ENCODE assay signal across 8 cellular contexts in the genomic region with DNA sequence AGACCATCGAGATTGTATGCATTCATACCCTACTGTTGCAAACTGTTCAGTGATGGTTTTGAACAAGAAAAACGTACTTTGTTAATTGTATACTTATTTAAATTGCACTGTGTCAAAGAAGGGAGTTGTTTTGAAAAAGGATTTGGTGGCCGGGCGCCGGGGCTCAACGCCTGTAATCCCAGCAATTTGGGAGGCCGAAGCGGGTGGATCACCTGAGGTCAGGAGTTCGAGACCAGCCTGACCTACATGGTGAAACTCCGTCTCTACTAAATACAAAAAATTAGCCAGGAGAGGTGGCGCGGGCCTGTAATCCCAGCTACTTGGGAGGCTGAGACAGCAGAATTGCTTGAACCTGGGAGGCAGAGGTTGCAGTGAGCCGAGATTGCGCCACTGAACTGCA. TPM values are rescaled to one million over a fixed set of nuclear protein-coding genes. Genes with fewer than 3 reads are reported as not detected.
DNase-seq lines count a peak whose midpoint lies in the region; ATAC-seq and TF ChIP-seq lines count a peak whose summit lies in the region.
"Not testable (repeated sequence)": the region's sequence is repeated elsewhere in the genome, so short reads cannot be mapped to it uniquely, and the experiment has no call there.

No MANE protein-coding gene starts in this region.

- peak overlapping the region; percentile 98 for H3K4me3 Mint-ChIP-seq in activated T-helper 1 cell treated with anti-CD3 and anti-CD28 coated beads, Interleukin-12 subunit alpha, Interleukin-12 subunit beta, Interleukin-2, Interleukin-4 antibody, amounts not matched to agents 30 ng/mL and 10 ng/mL and 1 ng/mL, durations not matched to agents 14 hours and 24 hours and 36 hours

- peak overlapping the region; percentile 88 for H2AFZ ChIP-seq in GM23248

- H3K36me3 ChIP-seq in GM23248 (ENCODE audit: low read depth); Panc1 (ENCODE audit: control insufficient read depth, insufficient read depth, low read length); heart left ventricle; mucosa of stomach (ENCODE audit: control insufficient read depth, insufficient read depth, low read length); aorta (ENCODE audit: control insufficient read depth in 1 of 2, insufficient read depth in 2 of 2, low read length in 1 of 2): not testable (repeated sequence)

- POLR2A ChIA-PET in Panc1 (lab: Charles Lee), result interaction anchor here (0.8 to 1.2 kb wide), 2 partner anchors 50 to 90 kb away, joined by 3 read pairs; a partner anchor contains a TSS

- not testable (repeated sequence) for DNase-seq in GM23248; Panc1 (ENCODE audit: low read depth, low spot score); activated T-helper 1 cell treated with anti-CD3 and anti-CD28 coated beads, Interleukin-12 subunit alpha, Interleukin-12 subunit beta, Interleukin-2, Interleukin-4 antibody, amounts not matched to agents 30 ng/mL and 10 ng/mL and 1 ng/mL, durations not matched to agents 14 hours and 24 hours and 36 hours (ENCODE audit: low spot score); choroid plexus epithelial cell (ENCODE audit: low read depth); heart left ventricle; skeletal muscle cell (ENCODE audit: low read depth); aorta

- intact Hi-C loops in Panc1 (cut with micrococcal nuclease; ENCODE audit: unreplicated experiment), result loop anchor here (10.0 kb wide), 1 partner anchor 84 kb away; no protein-coding TSS in a partner anchor
- intact Hi-C loops in activated T-helper 1 cell treated with anti-CD3 and anti-CD28 coated beads, Interleukin-12 subunit alpha, Interleukin-12 subunit beta, Interleukin-2, Interleukin-4 antibody, amounts not matched to agents 30 ng/mL and 10 ng/mL and 1 ng/mL, durations not matched to agents 14 hours and 24 hours and 36 hours (cut with micrococcal nuclease), result loop anchor here (1.0 to 5.0 kb wide), 8 partner anchors 26 to 833 kb away; a partner anchor contains a TSS
- intact Hi-C loops in heart left ventricle (cut with DNase I), result loop anchor here in 3 of 10 donors (2.0 to 10.0 kb wide), 5 partner anchors 90 to 214 kb away; a partner anchor contains a TSS
- intact Hi-C loops in aorta (cut with DNase I), result loop anchor here in 1 of 2 donors (1.0 to 10.0 kb wide), 3 partner anchors 64 to 194 kb away; a partner anchor contains a TSS

- H3K27ac ChIP-seq in GM23248 (peak overlapping the region; percentile 91), Panc1 (ENCODE audit: low read length) (peak overlapping the region; percentile 53), heart left ventricle (peak overlapping the region in 11 of 12 donors; percentile 22 to 98 (median 92))
- not testable (repeated sequence) for H3K27ac ChIP-seq in aorta (ENCODE audit: low read depth in 1 of 2, low read length in 2 of 2)

- H3K9ac ChIP-seq in GM23248, result peak overlapping the region; percentile 93
- peak overlapping the region; percentile 84 for H3K9ac ChIP-seq in mucosa of stomach (ENCODE audit: low read length)

- H3K4me1 ChIP-seq in GM23248 (ENCODE audit: insufficient read depth), result peaks cover 12% of the 10 kb centered on the region
- not testable (repeated sequence) for H3K4me1 ChIP-seq in Panc1 (ENCODE audit: control insufficient read depth, insufficient read depth, low read length); mucosa of stomach (ENCODE audit: control insufficient read depth, insufficient read depth, low read length); aorta (ENCODE audit: control insufficient read depth in 1 of 2, insufficient read depth in 2 of 2, low read length in 2 of 2)
- H3K4me1 ChIP-seq in heart left ventricle, result peaks cover 0 to 41% (median 20%) of the 10 kb centered on the region in 12 donors

- in situ Hi-C loops in GM23248 (cut with MboI); Panc1 (cut with HindIII; ENCODE audit: low pct_unique_long_range_greater_than_20kb, low sequenced_read_pairs): not testable (repeated sequence)

- TF ChIP-seq CTCF in Panc1 (IDR thresholded peaks at IDR 0.05); choroid plexus epithelial cell (conservative IDR thresholded peaks at IDR 0.05; ENCODE audit: low read depth, low read length); heart left ventricle (IDR thresholded peaks at IDR 0.05): not testable (repeated sequence)

- H3K27ac Mint-ChIP-seq in activated T-helper 1 cell treated with anti-CD3 and anti-CD28 coated beads, Interleukin-12 subunit alpha, Interleukin-12 subunit beta, Interleukin-2, Interleukin-4 antibody, amounts not matched to agents 30 ng/mL and 10 ng/mL and 1 ng/mL, durations not matched to agents 14 hours and 24 hours and 36 hours, result peak overlapping the region; percentile 95

- ATAC-seq in Panc1; heart left ventricle; aorta (ENCODE audit: low FRiP score): not testable (repeated sequence)

- not testable (repeated sequence) for H3K9me3 Mint-ChIP-seq in activated T-helper 1 cell treated with anti-CD3 and anti-CD28 coated beads, Interleukin-12 subunit alpha, Interleukin-12 subunit beta, Interleukin-2, Interleukin-4 antibody, amounts not matched to agents 30 ng/mL and 10 ng/mL and 1 ng/mL, durations not matched to agents 14 hours and 24 hours and 36 hours

- H3K9me2 ChIP-seq in GM23248 (ENCODE audit: insufficient read depth), result not testable (repeated sequence)

- not testable (repeated sequence) for H3F3A ChIP-seq in GM23248 (ENCODE audit: insufficient read depth)

- not testable (repeated sequence) for BruUV-seq in Panc1 (replicated peaks; lab: Mats Ljungman, UMichigan)

- peak overlapping the region; percentile 98 for H3K4me2 ChIP-seq in GM23248 (ENCODE audit: unreplicated experiment)

- peaks cover 19% of the 10 kb centered on the region for H3K4me1 Mint-ChIP-seq in activated T-helper 1 cell treated with anti-CD3 and anti-CD28 coated beads, Interleukin-12 subunit alpha, Interleukin-12 subunit beta, Interleukin-2, Interleukin-4 antibody, amounts not matched to agents 30 ng/mL and 10 ng/mL and 1 ng/mL, durations not matched to agents 14 hours and 24 hours and 36 hours (ENCODE audit: low read depth)

- H4K20me1 ChIP-seq in GM23248 (ENCODE audit: insufficient read depth), result not testable (repeated sequence)

- H3K4me3 ChIP-seq in GM23248 (peak overlapping the region; percentile 81), Panc1 (ENCODE audit: low read depth in 2 of 2, low read length in 2 of 2) (peak overlapping the region; percentile 84 to 86), choroid plexus epithelial cell (ENCODE audit: low read depth, low read length) (peak overlapping the region; percentile 97), heart left ventricle (peak overlapping the region; percentile 57 to 92 (median 78)), mucosa of stomach (ENCODE audit: low read length) (peak overlapping the region; percentile 61), skeletal muscle cell (ENCODE audit: low read depth, low read length) (peak overlapping the region; percentile 84), aorta (ENCODE audit: low read length in 2 of 2) (peak overlapping the region; percentile 65)

- not testable (repeated sequence) for H3K27me3 Mint-ChIP-seq in activated T-helper 1 cell treated with anti-CD3 and anti-CD28 coated beads, Interleukin-12 subunit alpha, Interleukin-12 subunit beta, Interleukin-2, Interleukin-4 antibody, amounts not matched to agents 30 ng/mL and 10 ng/mL and 1 ng/mL, durations not matched to agents 14 hours and 24 hours and 36 hours (ENCODE audit: insufficient read depth)

- H3K36me3 Mint-ChIP-seq in activated T-helper 1 cell treated with anti-CD3 and anti-CD28 coated beads, Interleukin-12 subunit alpha, Interleukin-12 subunit beta, Interleukin-2, Interleukin-4 antibody, amounts not matched to agents 30 ng/mL and 10 ng/mL and 1 ng/mL, durations not matched to agents 14 hours and 24 hours and 36 hours (ENCODE audit: low read depth), result not testable (repeated sequence)

- TF ChIP-seq POLR2A in heart left ventricle (IDR thresholded peaks at IDR 0.05), result not testable (repeated sequence)

- not testable (repeated sequence) for H3K9me3 ChIP-seq in GM23248 (ENCODE audit: low read depth); Panc1 (ENCODE audit: control insufficient read depth, insufficient read depth, low read depth, low read length); heart left ventricle; mucosa of stomach (ENCODE audit: control insufficient read depth, low read length); aorta (ENCODE audit: control insufficient read depth, low read length)

- CTCF ChIA-PET in Panc1 (lab: Charles Lee), result interaction anchor here (0.6 to 2.1 kb wide), 4 partner anchors 26 to 378 kb away, joined by 3 to 10 read pairs (median 6); a partner anchor contains a TSS

- not testable (repeated sequence) for H3K27me3 ChIP-seq in GM23248 (replicated peaks; ENCODE audit: insufficient read depth); Panc1 (ENCODE audit: control insufficient read depth, insufficient read depth, low read length); heart left ventricle; mucosa of stomach (ENCODE audit: control insufficient read depth, insufficient read depth, low read length); aorta (ENCODE audit: control insufficient read depth in 1 of 2, insufficient read depth in 2 of 2, low read length in 1 of 2)

- H3K79me2 ChIP-seq in GM23248 (ENCODE audit: insufficient read depth), result peaks cover 34% of the 10 kb centered on the region

- WGBS in GM23248 (ENCODE audit: low coverage in 1 of 2, low lambda C conversion rate in 2 of 2, missing lambda C conversion rate in 2 of 2), 2 experiments, result 62 to 72% methylated on average over 14 of the region's 14 CpGs
- WGBS in heart left ventricle, 4 donors, result 62 to 73% (median 63%) methylated on average over 14 of the region's 14 CpGs
- WGBS in aorta, 2 donors, result 58% methylated on average over 14 of the region's 14 CpGs

RNA-seq across cellular contexts. Expression of a gene that starts 0.7 kb away (rescaled TPM):
- 0.54 and 1.4 TPM in 2 replicates for total RNA-seq in GM23248 (2014; rRNA removed; shearing (Covaris generic))
- polyA plus RNA-seq in GM23248 (2016; fragmentation: Nextera tagmentation; extraction: Ambion mirVana) (6.6 and 7.3 TPM in 2 replicates), heart left ventricle (10 to 100 TPM in 1 of 2 donors, 1 to 10 TPM in 1; 8.3 to 13.1 TPM), aorta (10 to 100 TPM in 1 of 2 donors, 1 to 10 TPM in 1; 6.9 to 10.9 TPM)
- total RNA-seq in Panc1 (2021; ENCODE audit: unreplicated experiment) (2.8 TPM), heart left ventricle (1 to 10 TPM; 3.7 to 9.4 (median 5.7) TPM), aorta (1 to 10 TPM in 1 of 2 donors, under 1 TPM in 1; 0.75 to 2.7 TPM)
- polyA plus RNA-seq in Panc1 (2012; ENCODE audit: insufficient read length), result 1.1 TPM
- not detected in 2 replicates for total RNA-seq in activated T-helper 1 cell treated with anti-CD3 and anti-CD28 coated beads, Interleukin-12 subunit alpha, Interleukin-12 subunit beta, Interleukin-2, Interleukin-4 antibody, amounts not matched to agents 30 ng/mL and 10 ng/mL and 1 ng/mL, durations not matched to agents 14 hours and 24 hours and 36 hours

RNA-seq across cellular contexts. Expression of a gene that starts 0.8 kb away (rescaled TPM):
- total RNA-seq in GM23248 (2014; rRNA removed; shearing (Covaris generic)), result 147 and 169 TPM in 2 replicates
- 202 and 203 TPM in 2 replicates for polyA plus RNA-seq in GM23248 (2016; fragmentation: Nextera tagmentation; extraction: Ambion mirVana)
- 27.6 TPM for total RNA-seq in Panc1 (2021; ENCODE audit: unreplicated experiment)
- polyA plus RNA-seq in Panc1 (2012; ENCODE audit: insufficient read length), result 12.5 TPM
- 15.0 TPM in 2 replicates for total RNA-seq in activated T-helper 1 cell treated with anti-CD3 and anti-CD28 coated beads, Interleukin-12 subunit alpha, Interleukin-12 subunit beta, Interleukin-2, Interleukin-4 antibody, amounts not matched to agents 30 ng/mL and 10 ng/mL and 1 ng/mL, durations not matched to agents 14 hours and 24 hours and 36 hours
- 100 to 1,000 TPM in 1 of 9 donors, 10 to 100 TPM in 8; 62.2 to 105 (median 84.0) TPM for total RNA-seq in heart left ventricle
- polyA plus RNA-seq in heart left ventricle, result 10 to 100 TPM; 21.3 to 41.6 TPM
- total RNA-seq in aorta, result 100 to 1,000 TPM; 108 to 126 TPM
- 10 to 100 TPM; 46.6 to 69.4 TPM for polyA plus RNA-seq in aorta
